Comparison of ENCODE assay signal across 12 cellular contexts in genomic region chr14:102784892-102785597, GRCh38. TPM values are rescaled to one million over a fixed set of nuclear protein-coding genes. Genes with fewer than 3 reads are reported as not detected.
DNase-seq lines count a peak whose midpoint lies in the region; ATAC-seq lines count a peak whose summit lies in the region.
"Had no signal": no experiment of that assay in that cellular context is flagged by ENCODE, and none has a peak within 500 bp of the region (broad histone marks: within the 10 kb centered on the region; RNA-seq: fewer than 3 reads in every experiment).

No MANE protein-coding gene starts in this region.

- DNase-seq in activated T-cell treated with anti-CD3 and anti-CD28 coated beads, Interleukin-2, amount 50 U/mL, for 72 hours: no peak
- DNase-seq in activated T-cell treated with anti-CD3 and anti-CD28 coated beads for 4 hours (no peak), substantia nigra (lab: John Stamatoyannopoulos, UW) (no peak)
- DNase-seq in stimulated activated naive B cell treated with anti-CD40 and anti-IgM and Interleukin-4, amounts not matched to agents 10 μg/mL and 1 μg/mL and 100 μg/mL, for 72 hours: no peak
- DNase-seq in stimulated activated CD4-positive, alpha-beta T cell treated with anti-CD3 and anti-CD28 coated beads, Interleukin-4, amount 100 ng/mL, for 24 hours: no peak
- DNase-seq: MV-4-11; stimulated activated CD4-positive, alpha-beta T cell treated with anti-CD3 and anti-CD28 coated beads, Interleukin-12 subunit alpha, Interleukin-12 subunit beta, amount 100 ng/mL, for 4 hours had no signal

- H3K27me3 Mint-ChIP-seq in activated T-cell treated with anti-CD3 and anti-CD28 coated beads, Interleukin-2, amount 50 U/mL, for 72 hours (ENCODE audit: low read depth): no peaks in the 10 kb centered on the region
- H3K27me3 Mint-ChIP-seq in activated T-helper 17 cell treated with anti-CD3 and anti-CD28 coated beads, Interleukin-2, amount 50 U/mL, for 72 hours: no peaks in the 10 kb centered on the region
- no peaks in the 10 kb centered on the region for H3K27me3 Mint-ChIP-seq in stimulated activated naive B cell treated with anti-CD40 and anti-IgM and Interleukin-4, amounts not matched to agents 10 μg/mL and 1 μg/mL and 100 μg/mL, for 72 hours

- H3K4me3 Mint-ChIP-seq in activated T-cell treated with anti-CD3 and anti-CD28 coated beads, Interleukin-2, amount 50 U/mL, for 72 hours: peak overlapping the region; percentile 75 to 81
- H3K4me3 Mint-ChIP-seq in activated T-helper 17 cell treated with anti-CD3 and anti-CD28 coated beads, Interleukin-2, amount 50 U/mL, for 72 hours: peak overlapping the region; percentile 90
- H3K4me3 Mint-ChIP-seq in stimulated activated naive B cell treated with anti-CD40 and anti-IgM and Interleukin-4, amounts not matched to agents 10 μg/mL and 1 μg/mL and 100 μg/mL, for 72 hours: peak overlapping the region; percentile 15 to 52

- H3K36me3 Mint-ChIP-seq in activated T-cell treated with anti-CD3 and anti-CD28 coated beads, Interleukin-2, amount 50 U/mL, for 72 hours (ENCODE audit: insufficient read depth in 2 of 2): peaks cover 14 to 34% of the 10 kb centered on the region in 2 donors
- H3K36me3 Mint-ChIP-seq in activated T-helper 17 cell treated with anti-CD3 and anti-CD28 coated beads, Interleukin-2, amount 50 U/mL, for 72 hours (ENCODE audit: low read depth): peaks cover 96% of the 10 kb centered on the region
- H3K36me3 Mint-ChIP-seq in stimulated activated naive B cell treated with anti-CD40 and anti-IgM and Interleukin-4, amounts not matched to agents 10 μg/mL and 1 μg/mL and 100 μg/mL, for 72 hours: peaks cover 26 to 55% of the 10 kb centered on the region in 2 donors

- no peak overlapping the region for H3K27ac ChIP-seq in substantia nigra (ENCODE audit: low read depth, low read length, poor library complexity, severe bottlenecking)
- H3K27ac ChIP-seq: ascending aorta, parathyroid adenoma had no signal

- ATAC-seq in activated T-cell treated with anti-CD3 and anti-CD28 coated beads, Interleukin-2, amount 50 U/mL, for 72 hours (replicated peaks in 1 of 2): peak; percentile 71 to 76
- peak; percentile 45 for ATAC-seq in GM21786 (IDR thresholded peaks at IDR 0.05; ENCODE audit: unreplicated experiment)
- peak; percentile 85 for ATAC-seq in activated T-helper 17 cell treated with anti-CD3 and anti-CD28 coated beads, Interleukin-2, amount 50 U/mL, for 72 hours (replicated peaks)
- peak in 1 of 2 donors; percentile 14 for ATAC-seq in stimulated activated naive B cell treated with anti-CD40 and anti-IgM and Interleukin-4, amounts not matched to agents 10 μg/mL and 1 μg/mL and 100 μg/mL, for 72 hours (replicated peaks)
- no peak for ATAC-seq in HG02884 (IDR thresholded peaks at IDR 0.05; ENCODE audit: unreplicated experiment)

- no peaks in the 10 kb centered on the region for H3K9me3 Mint-ChIP-seq in activated T-cell treated with anti-CD3 and anti-CD28 coated beads, Interleukin-2, amount 50 U/mL, for 72 hours
- H3K9me3 Mint-ChIP-seq in activated T-helper 17 cell treated with anti-CD3 and anti-CD28 coated beads, Interleukin-2, amount 50 U/mL, for 72 hours: no peaks in the 10 kb centered on the region
- H3K9me3 Mint-ChIP-seq in stimulated activated naive B cell treated with anti-CD40 and anti-IgM and Interleukin-4, amounts not matched to agents 10 μg/mL and 1 μg/mL and 100 μg/mL, for 72 hours: no peaks in the 10 kb centered on the region

- peaks cover 94% of the 10 kb centered on the region for H3K4me1 Mint-ChIP-seq in activated T-cell treated with anti-CD3 and anti-CD28 coated beads, Interleukin-2, amount 50 U/mL, for 72 hours (ENCODE audit: low read depth)
- H3K4me1 Mint-ChIP-seq in activated T-helper 17 cell treated with anti-CD3 and anti-CD28 coated beads, Interleukin-2, amount 50 U/mL, for 72 hours: peaks cover 65% of the 10 kb centered on the region
- H3K4me1 Mint-ChIP-seq in stimulated activated naive B cell treated with anti-CD40 and anti-IgM and Interleukin-4, amounts not matched to agents 10 μg/mL and 1 μg/mL and 100 μg/mL, for 72 hours: peaks cover 51 to 92% of the 10 kb centered on the region in 2 donors

- peak overlapping the region; percentile 86 for H3K27ac Mint-ChIP-seq in activated T-cell treated with anti-CD3 and anti-CD28 coated beads, Interleukin-2, amount 50 U/mL, for 72 hours
- H3K27ac Mint-ChIP-seq in activated T-helper 17 cell treated with anti-CD3 and anti-CD28 coated beads, Interleukin-2, amount 50 U/mL, for 72 hours: peak overlapping the region; percentile 93
- H3K27ac Mint-ChIP-seq in stimulated activated naive B cell treated with anti-CD40 and anti-IgM and Interleukin-4, amounts not matched to agents 10 μg/mL and 1 μg/mL and 100 μg/mL, for 72 hours: peak overlapping the region; percentile 80

RNA-seq across cellular contexts. Expression of gene TRAF3, which starts 7.8 kb away (rescaled TPM):
- total RNA-seq in activated T-cell treated with anti-CD3 and anti-CD28 coated beads, Interleukin-2, amount 50 U/mL, for 72 hours: 100 to 1,000 TPM; 123 to 137 TPM
- total RNA-seq in activated T-helper 17 cell treated with anti-CD3 and anti-CD28 coated beads, Interleukin-2, amount 50 U/mL, for 72 hours: 100 to 1,000 TPM in 1 of 2 donors, 10 to 100 TPM in 1; 61.7 to 133 TPM

Comparison
In these comparisons a context has a peak if more than half of its experiments do, and no peak if none do; other contexts are left out.
1. H3K4me3 Mint-ChIP-seq: peak in every context shown above with its lines; median percentile 90 in activated T-helper 17 cell treated with anti-CD3 and anti-CD28 coated beads, Interleukin-2, amount 50 U/mL, for 72 hours; 78 in activated T-cell treated with anti-CD3 and anti-CD28 coated beads, Interleukin-2, amount 50 U/mL, for 72 hours; 34 in stimulated activated naive B cell treated with anti-CD40 and anti-IgM and Interleukin-4, amounts not matched to agents 10 μg/mL and 1 μg/mL and 100 μg/mL, for 72 hours.